ENCODE assay signal across 1 cellular context in genomic region chr15:60673918-60674558, GRCh38.
TF ChIP-seq lines count a peak whose summit lies in the region.

No MANE protein-coding gene starts in this region.

TF ChIP-seq in GM23338, 12 proteins besides CTCF, POLR2A, EP300 and RAD21 (continued from another document):
- TF ChIP-seq, protein P1, sequence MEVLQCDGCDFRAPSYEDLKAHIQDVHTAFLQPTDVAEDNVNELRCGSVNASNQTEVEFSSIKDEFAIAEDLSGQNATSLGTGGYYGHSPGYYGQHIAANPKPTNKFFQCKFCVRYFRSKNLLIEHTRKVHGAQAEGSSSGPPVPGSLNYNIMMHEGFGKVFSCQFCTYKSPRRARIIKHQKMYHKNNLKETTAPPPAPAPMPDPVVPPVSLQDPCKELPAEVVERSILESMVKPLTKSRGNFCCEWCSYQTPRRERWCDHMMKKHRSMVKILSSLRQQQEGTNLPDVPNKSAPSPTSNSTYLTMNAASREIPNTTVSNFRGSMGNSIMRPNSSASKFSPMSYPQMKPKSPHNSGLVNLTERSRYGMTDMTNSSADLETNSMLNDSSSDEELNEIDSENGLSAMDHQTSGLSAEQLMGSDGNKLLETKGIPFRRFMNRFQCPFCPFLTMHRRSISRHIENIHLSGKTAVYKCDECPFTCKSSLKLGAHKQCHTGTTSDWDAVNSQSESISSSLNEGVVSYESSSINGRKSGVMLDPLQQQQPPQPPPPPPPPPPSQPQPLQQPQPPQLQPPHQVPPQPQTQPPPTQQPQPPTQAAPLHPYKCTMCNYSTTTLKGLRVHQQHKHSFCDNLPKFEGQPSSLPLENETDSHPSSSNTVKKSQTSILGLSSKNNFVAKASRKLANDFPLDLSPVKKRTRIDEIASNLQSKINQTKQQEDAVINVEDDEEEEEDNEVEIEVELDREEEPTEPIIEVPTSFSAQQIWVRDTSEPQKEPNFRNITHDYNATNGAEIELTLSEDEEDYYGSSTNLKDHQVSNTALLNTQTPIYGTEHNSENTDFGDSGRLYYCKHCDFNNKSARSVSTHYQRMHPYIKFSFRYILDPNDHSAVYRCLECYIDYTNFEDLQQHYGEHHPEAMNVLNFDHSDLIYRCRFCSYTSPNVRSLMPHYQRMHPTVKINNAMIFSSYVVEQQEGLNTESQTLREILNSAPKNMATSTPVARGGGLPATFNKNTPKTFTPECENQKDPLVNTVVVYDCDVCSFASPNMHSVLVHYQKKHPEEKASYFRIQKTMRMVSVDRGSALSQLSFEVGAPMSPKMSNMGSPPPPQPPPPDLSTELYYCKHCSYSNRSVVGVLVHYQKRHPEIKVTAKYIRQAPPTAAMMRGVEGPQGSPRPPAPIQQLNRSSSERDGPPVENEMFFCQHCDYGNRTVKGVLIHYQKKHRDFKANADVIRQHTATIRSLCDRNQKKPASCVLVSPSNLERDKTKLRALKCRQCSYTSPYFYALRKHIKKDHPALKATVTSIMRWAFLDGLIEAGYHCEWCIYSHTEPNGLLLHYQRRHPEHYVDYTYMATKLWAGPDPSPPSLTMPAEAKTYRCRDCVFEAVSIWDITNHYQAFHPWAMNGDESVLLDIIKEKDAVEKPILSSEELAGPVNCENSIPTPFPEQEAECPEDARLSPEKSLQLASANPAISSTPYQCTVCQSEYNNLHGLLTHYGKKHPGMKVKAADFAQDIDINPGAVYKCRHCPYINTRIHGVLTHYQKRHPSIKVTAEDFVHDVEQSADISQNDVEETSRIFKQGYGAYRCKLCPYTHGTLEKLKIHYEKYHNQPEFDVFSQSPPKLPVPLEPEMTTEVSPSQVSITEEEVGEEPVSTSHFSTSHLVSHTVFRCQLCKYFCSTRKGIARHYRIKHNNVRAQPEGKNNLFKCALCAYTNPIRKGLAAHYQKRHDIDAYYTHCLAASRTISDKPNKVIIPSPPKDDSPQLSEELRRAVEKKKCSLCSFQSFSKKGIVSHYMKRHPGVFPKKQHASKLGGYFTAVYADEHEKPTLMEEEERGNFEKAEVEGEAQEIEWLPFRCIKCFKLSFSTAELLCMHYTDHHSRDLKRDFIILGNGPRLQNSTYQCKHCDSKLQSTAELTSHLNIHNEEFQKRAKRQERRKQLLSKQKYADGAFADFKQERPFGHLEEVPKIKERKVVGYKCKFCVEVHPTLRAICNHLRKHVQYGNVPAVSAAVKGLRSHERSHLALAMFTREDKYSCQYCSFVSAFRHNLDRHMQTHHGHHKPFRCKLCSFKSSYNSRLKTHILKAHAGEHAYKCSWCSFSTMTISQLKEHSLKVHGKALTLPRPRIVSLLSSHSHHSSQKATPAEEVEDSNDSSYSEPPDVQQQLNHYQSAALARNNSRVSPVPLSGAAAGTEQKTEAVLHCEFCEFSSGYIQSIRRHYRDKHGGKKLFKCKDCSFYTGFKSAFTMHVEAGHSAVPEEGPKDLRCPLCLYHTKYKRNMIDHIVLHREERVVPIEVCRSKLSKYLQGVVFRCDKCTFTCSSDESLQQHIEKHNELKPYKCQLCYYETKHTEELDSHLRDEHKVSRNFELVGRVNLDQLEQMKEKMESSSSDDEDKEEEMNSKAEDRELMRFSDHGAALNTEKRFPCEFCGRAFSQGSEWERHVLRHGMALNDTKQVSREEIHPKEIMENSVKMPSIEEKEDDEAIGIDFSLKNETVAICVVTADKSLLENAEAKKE (CRISPR knock-in tag; IDR thresholded peaks at IDR 0.05) = no peak
